In genomic region chr15:60134609-60135008, GRCh38 we compare ENCODE assay signal across 14 cellular contexts.
DNase-seq lines count a peak whose midpoint lies in the region; ATAC-seq and TF ChIP-seq lines count a peak whose summit lies in the region.
"Had no signal": no experiment of that assay in that cellular context is flagged by ENCODE, and none has a peak within 500 bp of the region (broad histone marks: within the 10 kb centered on the region; RNA-seq: fewer than 3 reads in every experiment).

No MANE protein-coding gene starts in this region.

- no peaks in the 10 kb centered on the region for H3K4me1 ChIP-seq in PC-3 (ENCODE audit: insufficient read depth, low read length)

- BruUV-seq in PC-3 (replicated peaks; lab: Mats Ljungman, UMichigan), result no TSS peak

- H3K9me3 ChIP-seq in PC-3 (ENCODE audit: low read length), result no peaks in the 10 kb centered on the region

- no peaks in the 10 kb centered on the region for H4K20me1 ChIP-seq in PC-3 (ENCODE audit: low read length)

- in situ Hi-C loops in GM13976 (cut with MboI; ENCODE audit: low sequenced_read_pairs, unreplicated experiment), result no loop called here

- no peaks in the 10 kb centered on the region for H3K36me3 ChIP-seq in PC-3 (ENCODE audit: low read depth, low read length)

- intact Hi-C loops in PC-3 (cut with micrococcal nuclease), result loop anchor here (10.0 kb wide), 1 partner anchor 190 kb away; no protein-coding TSS in a partner anchor

- no peak overlapping the region for H3K4me2 ChIP-seq in PC-3 (ENCODE audit: low read length)

- CTCF ChIA-PET in PC-3 (lab: Charles Lee), result interaction anchor here (0.6 kb wide), 1 partner anchor 159 kb away, joined by 3 read pairs; no protein-coding TSS in a partner anchor

- no peak overlapping the region for H2AFZ ChIP-seq in PC-3 (ENCODE audit: low read length)

- POLR2A ChIA-PET in PC-3 (lab: Charles Lee; ENCODE audit: unreplicated experiment), result no interaction called here

- peaks cover 10% of the 10 kb centered on the region; the same call in 1 of the 2 replicates for H3K27me3 ChIP-seq in PC-3 (ENCODE audit: low read length)

- H3K9me2 ChIP-seq in PC-3 (replicated peaks; ENCODE audit: low read length), result no peaks in the 10 kb centered on the region

- H3K27ac ChIP-seq in C4-2B (no peak overlapping the region), PC-3 (ENCODE audit: low read length) (no peak overlapping the region)

- H3F3A ChIP-seq in PC-3 (ENCODE audit: low read length, unreplicated experiment), result no peaks in the 10 kb centered on the region

- ATAC-seq in PC-3 (peak; percentile 51), GM21526 (IDR thresholded peaks at IDR 0.05; ENCODE audit: low FRiP score, unreplicated experiment) (no peak)
- ATAC-seq: Right ventricle myocardium inferior had no signal

- TF ChIP-seq CTCF in C4-2B (conservative IDR thresholded peaks at IDR 0.05), result peak; percentile 66
- peak; percentile 20 for TF ChIP-seq CTCF in GM12865 (IDR thresholded peaks at IDR 0.05; ENCODE audit: insufficient read depth, low read depth, low read length, missing control alignments)
- peak; percentile 61 for TF ChIP-seq CTCF in PC-3 (conservative IDR thresholded peaks at IDR 0.05; ENCODE audit: low read depth, low read length)
- TF ChIP-seq CTCF in fibroblast of mammary gland (conservative IDR thresholded peaks at IDR 0.05; ENCODE audit: control insufficient read depth, insufficient read depth, low read depth, low read length), result peak; percentile 22
- TF ChIP-seq CTCF in GM13976 (IDR thresholded peaks at IDR 0.05; ENCODE audit: borderline replicate concordance, control extremely low read depth, extremely low read depth, insufficient read depth, missing control alignments), result no peak

- H3K79me2 ChIP-seq in PC-3 (ENCODE audit: low read length), result no peaks in the 10 kb centered on the region

- H3K4me3 ChIP-seq in GM12865 (ENCODE audit: low read depth, low read length) (no peak overlapping the region), PC-3 (ENCODE audit: low read length) (no peak overlapping the region), fibroblast of mammary gland (ENCODE audit: control insufficient read depth, low read depth, low read length) (no peak overlapping the region)

- DNase-seq in GM12865 (ENCODE audit: low read depth) (no peak), PC-3 (peak; percentile 32), fibroblast of mammary gland (ENCODE audit: low read depth) (no peak), GM13976 (ENCODE audit: low spot score) (no peak)
- DNase-seq in effector CD8-positive, alpha-beta T cell (lab: John Stamatoyannopoulos, UW), result no peak
- DNase-seq: activated CD4-positive, CD25-positive, alpha-beta regulatory T cell; activated naive CD4-positive, alpha-beta T cell; cortex of kidney; glutamatergic neuron; NCI-H2081 treated with DMSO at 0.1 percent for 48 hours; occipital lobe had no signal

- H3K9ac ChIP-seq in PC-3 (ENCODE audit: low read length), result no peak overlapping the region
